ENCODE assay signal across 16 cellular contexts in genomic region chr11:44318369-44318768, GRCh38. TPM values are rescaled to one million over a fixed set of nuclear protein-coding genes. Genes with fewer than 3 reads are reported as not detected.
DNase-seq lines count a peak whose midpoint lies in the region; ATAC-seq and TF ChIP-seq lines count a peak whose summit lies in the region.
"Had no signal": no experiment of that assay in that cellular context is flagged by ENCODE, and none has a peak within 500 bp of the region (broad histone marks: within the 10 kb centered on the region; RNA-seq: fewer than 3 reads in every experiment).

No MANE protein-coding gene starts in this region.

- H3K4me3 ChIP-seq in A673 (ENCODE audit: low read depth, low read length, poor library complexity, severe bottlenecking) (no peak overlapping the region), GM23338 (no peak overlapping the region), iPS-15b (ENCODE audit: low read depth, low read length) (peak overlapping the region; percentile 55), testis (no peak overlapping the region)
- H3K4me3 ChIP-seq: GM23248 had no signal

- peaks cover 21% of the 10 kb centered on the region for H4K20me1 ChIP-seq in GM23338 (replicated peaks; ENCODE audit: insufficient read depth)

- H3K4me3 Mint-ChIP-seq in GM23338 (no peak overlapping the region; the same call in 2 of the 3 replicates), progenitor cell of endocrine pancreas (ENCODE audit: low read depth) (peak overlapping the region; percentile 21)
- H3K4me3 Mint-ChIP-seq in activated CD8-positive, alpha-beta T cell treated with anti-CD3 and anti-CD28 coated beads, Interleukin-2, amount 10 ng/mL, durations not matched to agents 7 days and 5 days, result no peak overlapping the region
- H3K4me3 Mint-ChIP-seq: CD4-positive, alpha-beta T cell; HFFc6 had no signal

- TF ChIP-seq CTCF in A673 (conservative IDR thresholded peaks at IDR 0.05; ENCODE audit: low read depth, low read length) (no peak), GM23338 (conservative IDR thresholded peaks at IDR 0.05; ENCODE audit: low read depth in 2 of 2) (no peak), progenitor cell of endocrine pancreas (IDR thresholded peaks at IDR 0.05; ENCODE audit: unreplicated experiment) (no peak), testis (IDR thresholded peaks at IDR 0.05) (no peak)

- no peak overlapping the region for H3K9ac ChIP-seq in iPS-15b (ENCODE audit: low read depth, low read length)
- H3K9ac ChIP-seq: GM23248 had no signal

- POLR2A ChIA-PET in A673 (lab: Charles Lee; ENCODE audit: low non-redundant PET), result no interaction called here
- POLR2A ChIA-PET in activated CD8-positive, alpha-beta T cell treated with anti-CD3 and anti-CD28 coated beads, Interleukin-2, amount 10 ng/mL, durations not matched to agents 7 days and 5 days (lab: Charles Lee), result no interaction called here

- H3K4me1 Mint-ChIP-seq in GM23338 (peaks cover 38% of the 10 kb centered on the region), progenitor cell of endocrine pancreas (ENCODE audit: low read depth) (peaks cover 8% of the 10 kb centered on the region)
- peaks cover 16% of the 10 kb centered on the region for H3K4me1 Mint-ChIP-seq in activated CD8-positive, alpha-beta T cell treated with anti-CD3 and anti-CD28 coated beads, Interleukin-2, amount 10 ng/mL, durations not matched to agents 7 days and 5 days (ENCODE audit: low read depth)

- H3K36me3 Mint-ChIP-seq in GM23338 (ENCODE audit: low read depth) (no peaks in the 10 kb centered on the region; the same call in 2 of the 3 replicates), progenitor cell of endocrine pancreas (ENCODE audit: insufficient read depth) (no peaks in the 10 kb centered on the region)
- H3K36me3 Mint-ChIP-seq in activated CD8-positive, alpha-beta T cell treated with anti-CD3 and anti-CD28 coated beads, Interleukin-2, amount 10 ng/mL, durations not matched to agents 7 days and 5 days (ENCODE audit: low read depth), result no peaks in the 10 kb centered on the region
- H3K36me3 Mint-ChIP-seq: IgD-negative memory B cell had no signal

- H3K27ac ChIP-seq in A673 (ENCODE audit: low read depth, low read length, poor library complexity, severe bottlenecking) (no peak overlapping the region), GM23338 (ENCODE audit: low read depth) (no peak overlapping the region), testis (no peak overlapping the region)
- H3K27ac ChIP-seq: C4-2B, GM23248 had no signal

- DNase-seq in A673 (ENCODE audit: low spot score) (peak; percentile 12), GM23338 (ENCODE audit: low spot score) (no peak), progenitor cell of endocrine pancreas (ENCODE audit: low spot score, unreplicated experiment) (no peak), testis (no peak), T-helper 2 cell (no peak)
- DNase-seq in activated CD8-positive, alpha-beta T cell treated with anti-CD3 and anti-CD28 coated beads, Interleukin-2, amount 10 ng/mL, durations not matched to agents 7 days and 5 days, result no peak
- DNase-seq: AML-193; CD4-positive, alpha-beta T cell; GM23248; H7; HFFc6 had no signal

- H3K27ac Mint-ChIP-seq in GM23338, result no peak overlapping the region
- no peak overlapping the region for H3K27ac Mint-ChIP-seq in progenitor cell of endocrine pancreas
- H3K27ac Mint-ChIP-seq in activated CD8-positive, alpha-beta T cell treated with anti-CD3 and anti-CD28 coated beads, Interleukin-2, amount 10 ng/mL, durations not matched to agents 7 days and 5 days, result no peak overlapping the region
- H3K27ac Mint-ChIP-seq: CD4-positive, alpha-beta T cell; HFFc6; IgD-negative memory B cell had no signal

- no peak for ATAC-seq in GM23338
- ATAC-seq in activated CD8-positive, alpha-beta T cell treated with anti-CD3 and anti-CD28 coated beads, Interleukin-2, amount 10 ng/mL, durations not matched to agents 7 days and 5 days, result no peak
- ATAC-seq: HCT116 had no signal

- BruUV-seq in A673 (replicated peaks; lab: Mats Ljungman, UMichigan), result no TSS peak

- H3F3A ChIP-seq in GM23338 (replicated peaks; ENCODE audit: low read depth), result peaks cover 10% of the 10 kb centered on the region; the same call in 1 of the 2 replicates

- no peaks in the 10 kb centered on the region for H3K79me2 ChIP-seq in GM23338 (replicated peaks; ENCODE audit: insufficient read depth)

- CTCF ChIA-PET in A673 (lab: Charles Lee), result no interaction called here
- CTCF ChIA-PET in activated CD8-positive, alpha-beta T cell treated with anti-CD3 and anti-CD28 coated beads, Interleukin-2, amount 10 ng/mL, durations not matched to agents 7 days and 5 days (lab: Charles Lee), result no interaction called here

- H3K27me3 Mint-ChIP-seq in GM23338 (ENCODE audit: insufficient read depth, low read depth, poor library complexity) (peaks cover 100% of the 10 kb centered on the region), progenitor cell of endocrine pancreas (peaks cover 100% of the 10 kb centered on the region)
- H3K27me3 Mint-ChIP-seq in activated CD8-positive, alpha-beta T cell treated with anti-CD3 and anti-CD28 coated beads, Interleukin-2, amount 10 ng/mL, durations not matched to agents 7 days and 5 days (ENCODE audit: low read depth), result peaks cover 97% of the 10 kb centered on the region

- 23 to 57% methylated on average over 2 of the region's 2 CpGs for WGBS in testis, 2 donors

- H3K9me2 ChIP-seq in GM23338 (ENCODE audit: insufficient read depth), result no peaks in the 10 kb centered on the region

- intact Hi-C loops in A673 (cut with micrococcal nuclease; ENCODE audit: unreplicated experiment) (no loop called here), testis (cut with DNase I; ENCODE audit: low total_unique reads) (loop anchor here (10.0 kb wide), 1 partner anchor 56 kb away; no protein-coding TSS in a partner anchor)

- H3K4me1 ChIP-seq in A673 (ENCODE audit: insufficient read depth, low read length, poor library complexity, severe bottlenecking), result peaks cover 47% of the 10 kb centered on the region
- H3K4me1 ChIP-seq in GM23338 (ENCODE audit: insufficient read depth), result peaks cover 44% of the 10 kb centered on the region
- H3K4me1 ChIP-seq in iPS-15b (ENCODE audit: control insufficient read depth, insufficient read depth, low read length), result peaks cover 8% of the 10 kb centered on the region
- H3K4me1 ChIP-seq in testis, result peaks cover 9% of the 10 kb centered on the region

- H3K27me3 ChIP-seq in A673 (replicated peaks; ENCODE audit: insufficient read depth, low read depth, low read length, poor library complexity) (no peaks in the 10 kb centered on the region), GM23338 (ENCODE audit: insufficient read depth) (peaks cover 100% of the 10 kb centered on the region), iPS-15b (ENCODE audit: control insufficient read depth, insufficient read depth, low read length) (peaks cover 100% of the 10 kb centered on the region), testis (no peaks in the 10 kb centered on the region)

- H3K9me3 Mint-ChIP-seq in GM23338, result peaks cover 3% of the 10 kb centered on the region; the same call in 2 of the 3 replicates
- H3K9me3 Mint-ChIP-seq in progenitor cell of endocrine pancreas (ENCODE audit: low read depth), result no peaks in the 10 kb centered on the region
- no peaks in the 10 kb centered on the region for H3K9me3 Mint-ChIP-seq in activated CD8-positive, alpha-beta T cell treated with anti-CD3 and anti-CD28 coated beads, Interleukin-2, amount 10 ng/mL, durations not matched to agents 7 days and 5 days (ENCODE audit: insufficient read depth)
- H3K9me3 Mint-ChIP-seq: CD4-positive, alpha-beta T cell; HFFc6; IgD-negative memory B cell had no signal

- H2AFZ ChIP-seq in GM23338, result no peak overlapping the region
- H2AFZ ChIP-seq: GM23248 had no signal

- no peak for TF ChIP-seq POLR2A in testis (IDR thresholded peaks at IDR 0.05)

- H3K36me3 ChIP-seq in A673 (ENCODE audit: insufficient read depth, low read length, poor library complexity, severe bottlenecking) (no peaks in the 10 kb centered on the region), GM23338 (ENCODE audit: insufficient read depth) (no peaks in the 10 kb centered on the region), iPS-15b (ENCODE audit: control insufficient read depth, insufficient read depth, low read length) (no peaks in the 10 kb centered on the region), testis (ENCODE audit: low read depth, missing control alignments) (no peaks in the 10 kb centered on the region)

- H3K4me2 ChIP-seq in GM23338, result no peak overlapping the region

- H3K9me3 ChIP-seq in A673 (ENCODE audit: low read depth, low read length, poor library complexity, severe bottlenecking), result no peaks in the 10 kb centered on the region
- H3K9me3 ChIP-seq in iPS-15b (ENCODE audit: control insufficient read depth, insufficient read depth, low read length), result no peaks in the 10 kb centered on the region
- H3K9me3 ChIP-seq in testis, result no peaks in the 10 kb centered on the region
- H3K9me3 ChIP-seq: Caco-2 had no signal

RNA-seq across cellular contexts. Expression of gene ALX4, which starts 8.4 kb away (rescaled TPM):
- total RNA-seq in A673 (2021) (135 TPM in 2 replicates), progenitor cell of endocrine pancreas (not detected in 2 replicates), testis (1 to 10 TPM in 1 of 2 donors, under 1 TPM in 1; 0.56 to 1.0 TPM)
- total RNA-seq in GM23338 (2014; rRNA removed; shearing (Covaris generic)), result not detected in 2 replicates
- polyA plus RNA-seq in GM23338 (2016; fragmentation: Nextera tagmentation; extraction: Ambion mirVana) (not detected in 2 replicates), testis (ENCODE audit: insufficient read depth, low read depth, low replicate concordance) (0.58 TPM)
- total RNA-seq in activated CD8-positive, alpha-beta T cell treated with anti-CD3 and anti-CD28 coated beads, Interleukin-2, amount 10 ng/mL, durations not matched to agents 7 days and 5 days, result not detected
- total RNA-seq: CD4-positive, alpha-beta T cell; GM23248; H7 had no signal
- polyA plus RNA-seq: GM23248, IgD-negative memory B cell had no signal

Comparison
In these comparisons a context has a peak if more than half of its experiments do, and no peak if none do; other contexts are left out.
1. RNA of gene ALX4, which starts 8.4 kb away (total RNA-seq): 135 TPM in A673; 0.56 to 1.0 TPM in testis, not detected in progenitor cell of endocrine pancreas, not detected in GM23338 and not detected in activated CD8-positive, alpha-beta T cell treated with anti-CD3 and anti-CD28 coated beads, Interleukin-2, amount 10 ng/mL, durations not matched to agents 7 days and 5 days; every median in the first group is over 10 times any median in the second.